ENCODE assay signal across 23 cellular contexts in the genomic region with DNA sequence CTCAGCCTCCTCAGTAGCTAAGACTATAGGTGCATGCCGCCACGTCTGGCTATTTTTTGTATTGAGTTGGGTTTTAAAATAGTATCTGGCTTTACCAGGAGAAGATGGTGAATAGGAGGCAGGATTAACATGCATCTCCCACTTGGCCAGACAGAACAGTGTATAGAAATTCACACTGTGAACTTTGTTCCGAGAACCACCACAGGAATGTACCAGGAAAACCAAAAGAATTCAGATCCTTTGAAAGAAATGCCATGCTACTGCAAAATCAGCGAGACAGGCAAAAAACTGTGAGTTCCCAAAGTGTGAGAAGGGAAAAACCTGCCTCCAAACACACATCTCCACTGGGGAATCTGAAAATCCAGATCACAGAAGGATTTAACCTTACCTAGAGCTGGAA.
DNase-seq lines count a peak whose midpoint lies in the region; ATAC-seq and TF ChIP-seq lines count a peak whose summit lies in the region.
"Had no signal": no experiment of that assay in that cellular context is flagged by ENCODE, and none has a peak within 500 bp of the region (broad histone marks: within the 10 kb centered on the region; RNA-seq: fewer than 3 reads in every experiment).

No MANE protein-coding gene starts in this region.

- H3F3A ChIP-seq in PC-9 (ENCODE audit: insufficient read depth, low read depth) = no peaks in the 10 kb centered on the region

- POLR2A ChIA-PET in PC-9 (lab: Charles Lee; ENCODE audit: unreplicated experiment) = no interaction called here

- H3K9me3 ChIP-seq in PC-9 (ENCODE audit: insufficient read depth, low read depth) = no peaks in the 10 kb centered on the region
- peaks cover 0 to 5% (median 2%) of the 10 kb centered on the region in 4 donors for H3K9me3 ChIP-seq in upper lobe of left lung
- H3K9me3 ChIP-seq: pancreas, Peyer's patch, SJSA1 had no signal

- H3K9me2 ChIP-seq in PC-9 (ENCODE audit: insufficient read depth) = no peaks in the 10 kb centered on the region; the same call in 1 of the 2 replicates

- 85 to 87% methylated on average over 4 of the region's 4 CpGs for WGBS in upper lobe of left lung, 2 donors

- H4K20me1 ChIP-seq in PC-9 (ENCODE audit: insufficient read depth) = no peaks in the 10 kb centered on the region

- H3K4me2 ChIP-seq in PC-9 = peak overlapping the region; percentile 26; the same call in 1 of the 2 replicates

- TF ChIP-seq EP300 in upper lobe of left lung (IDR thresholded peaks at IDR 0.05) = no peak

- DNase-seq in EL (peak; percentile 2), PC-9 (peak; percentile 15 to 40), fibroblast of mammary gland (ENCODE audit: low read depth) (peak; percentile 13), osteocyte (ENCODE audit: extremely low spot score, unreplicated experiment) (no peak), upper lobe of left lung (no peak), NCI-H69 (lab: John Stamatoyannopoulos, UW) (no peak)
- no peak for DNase-seq in activated CD8-positive, alpha-beta memory T cell treated with anti-CD3 and anti-CD28 coated beads, Interleukin-2, amount 50 U/mL, for 48 hours
- no peak for DNase-seq in activated CD4-positive, alpha-beta T cell treated with anti-CD3 and anti-CD28 coated beads for 4 hours
- DNase-seq: activated CD4-positive, alpha-beta memory T cell treated with anti-CD3 and anti-CD28 coated beads for 36 hours; activated naive CD4-positive, alpha-beta T cell treated with anti-CD3 and anti-CD28 coated beads, Interleukin-2, amount 50 U/mL, for 16 hours; activated T-cell treated with anti-CD3 and anti-CD28 coated beads, Interleukin-2, amount 50 U/mL, for 1 hour; aorta; KBM-7; NCI-H2029; NCI-H345; pancreas; Peyer's patch; sigmoid colon; stimulated activated naive B cell treated with anti-CD40 and anti-IgM and Interleukin-4, amounts not matched to agents 10 μg/mL and 1 μg/mL and 100 μg/mL, for 72 hours had no signal

- H3K36me3 ChIP-seq in PC-9 (ENCODE audit: low read depth) (no peaks in the 10 kb centered on the region), upper lobe of left lung (no peaks in the 10 kb centered on the region)
- H3K36me3 ChIP-seq: pancreas, Peyer's patch, sigmoid colon, SJSA1 had no signal

- peaks cover 12% of the 10 kb centered on the region for H3K9me3 Mint-ChIP-seq in osteocyte (ENCODE audit: unreplicated experiment)

- H3K4me3 Mint-ChIP-seq in osteocyte (ENCODE audit: unreplicated experiment) = no peak overlapping the region
- H3K4me3 Mint-ChIP-seq: activated CD4-positive, alpha-beta memory T cell treated with anti-CD3 and anti-CD28 coated beads for 36 hours; stimulated activated naive B cell treated with anti-CD40 and anti-IgM and Interleukin-4, amounts not matched to agents 10 μg/mL and 1 μg/mL and 100 μg/mL, for 72 hours; T-helper 2 cell treated with Interferon-gamma antibody and Interleukin-4, amounts not matched to agents 5 μg/mL and 100 μg/mL, for 36 hours; WTC11 had no signal

- CTCF ChIA-PET in PC-9 (lab: Charles Lee) = no interaction called here

- peaks cover 27% of the 10 kb centered on the region for H3K4me1 Mint-ChIP-seq in osteocyte (ENCODE audit: unreplicated experiment)
- H3K4me1 Mint-ChIP-seq: stimulated activated naive B cell treated with anti-CD40 and anti-IgM and Interleukin-4, amounts not matched to agents 10 μg/mL and 1 μg/mL and 100 μg/mL, for 72 hours; WTC11 had no signal

- no peaks in the 10 kb centered on the region for H3K27me3 ChIP-seq in PC-9 (ENCODE audit: insufficient read depth, low read depth)
- H3K27me3 ChIP-seq in upper lobe of left lung = no peaks in the 10 kb centered on the region
- H3K27me3 ChIP-seq: pancreas, Peyer's patch, sigmoid colon, SJSA1 had no signal

- intact Hi-C loops in PC-9 (cut with micrococcal nuclease; ENCODE audit: unreplicated experiment) = no loop called here

- BruUV-seq in PC-9 (replicated peaks; lab: Mats Ljungman, UMichigan) = no TSS peak

- H3K4me3 ChIP-seq in PC-9 (no peak overlapping the region), fibroblast of mammary gland (ENCODE audit: control insufficient read depth, low read depth, low read length) (no peak overlapping the region), upper lobe of left lung (no peak overlapping the region)
- H3K4me3 ChIP-seq: lung, pancreas, Peyer's patch, sigmoid colon, SJSA1 had no signal

- H3K4me1 ChIP-seq in PC-9 (replicated peaks; ENCODE audit: insufficient read depth) (peaks cover 15% of the 10 kb centered on the region; the same call in 1 of the 2 replicates), upper lobe of left lung (no peaks in the 10 kb centered on the region)
- H3K4me1 ChIP-seq: pancreas, Peyer's patch, sigmoid colon had no signal

- no peak for ATAC-seq in upper lobe of left lung (ENCODE audit: low FRiP score in 2 of 2)
- ATAC-seq: pancreas; stimulated activated naive B cell treated with anti-CD40 and anti-IgM and Interleukin-4, amounts not matched to agents 10 μg/mL and 1 μg/mL and 100 μg/mL, for 72 hours; WTC11 had no signal

- TF ChIP-seq POLR2A in upper lobe of left lung (IDR thresholded peaks at IDR 0.05) = no peak

- H3K36me3 Mint-ChIP-seq in osteocyte (ENCODE audit: unreplicated experiment) = peaks cover 3% of the 10 kb centered on the region
- H3K36me3 Mint-ChIP-seq: activated CD4-positive, alpha-beta memory T cell treated with anti-CD3 and anti-CD28 coated beads for 36 hours; stimulated activated naive B cell treated with anti-CD40 and anti-IgM and Interleukin-4, amounts not matched to agents 10 μg/mL and 1 μg/mL and 100 μg/mL, for 72 hours; WTC11 had no signal

- H3K27ac Mint-ChIP-seq in osteocyte (ENCODE audit: unreplicated experiment) = peak overlapping the region; percentile 83
- H3K27ac Mint-ChIP-seq: activated CD4-positive, alpha-beta memory T cell treated with anti-CD3 and anti-CD28 coated beads for 36 hours; stimulated activated naive B cell treated with anti-CD40 and anti-IgM and Interleukin-4, amounts not matched to agents 10 μg/mL and 1 μg/mL and 100 μg/mL, for 72 hours; T-helper 2 cell treated with Interferon-gamma antibody and Interleukin-4, amounts not matched to agents 5 μg/mL and 100 μg/mL, for 36 hours; WTC11 had no signal

- 0 out of 2 replicates have a peak overlapping the region, but pooled peaks have one; percentile 5 for H2AFZ ChIP-seq in PC-9

- no peaks in the 10 kb centered on the region for H3K27me3 Mint-ChIP-seq in osteocyte (ENCODE audit: unreplicated experiment)
- H3K27me3 Mint-ChIP-seq: activated CD4-positive, alpha-beta memory T cell treated with anti-CD3 and anti-CD28 coated beads for 36 hours; stimulated activated naive B cell treated with anti-CD40 and anti-IgM and Interleukin-4, amounts not matched to agents 10 μg/mL and 1 μg/mL and 100 μg/mL, for 72 hours had no signal

- TF ChIP-seq CTCF in PC-9 (conservative IDR thresholded peaks at IDR 0.05) = no peak
- TF ChIP-seq CTCF in fibroblast of mammary gland (conservative IDR thresholded peaks at IDR 0.05; ENCODE audit: control insufficient read depth, insufficient read depth, low read depth, low read length) = no peak
- TF ChIP-seq CTCF in osteocyte (IDR thresholded peaks at IDR 0.05) = no peak
- no peak for TF ChIP-seq CTCF in upper lobe of left lung (IDR thresholded peaks at IDR 0.05)

- H3K27ac ChIP-seq in PC-9 (no peak overlapping the region), upper lobe of left lung (no peak overlapping the region)
- H3K27ac ChIP-seq: pancreas, Peyer's patch, sigmoid colon, SJSA1 had no signal

- no peaks in the 10 kb centered on the region for H3K79me2 ChIP-seq in PC-9 (ENCODE audit: low read depth)

Comparison
In these comparisons a context has a peak if more than half of its experiments do, and no peak if none do; other contexts are left out.
1. DNase-seq: peak in EL (single experiment), PC-9 (2 of 2) and fibroblast of mammary gland (single experiment); none in osteocyte (single experiment), upper lobe of left lung (0 of 2), NCI-H69 (single experiment), activated CD8-positive, alpha-beta memory T cell treated with anti-CD3 and anti-CD28 coated beads, Interleukin-2, amount 50 U/mL, for 48 hours (single experiment) and activated CD4-positive, alpha-beta T cell treated with anti-CD3 and anti-CD28 coated beads for 4 hours (0 of 2).